ENCODE assay signal across 26 cellular contexts in genomic region chr7:48025630-48026029, GRCh38. TPM values are rescaled to one million over a fixed set of nuclear protein-coding genes. Genes with fewer than 3 reads are reported as not detected.
"Had no signal": no experiment of that assay in that cellular context is flagged by ENCODE, and none has a peak within 500 bp of the region (broad histone marks: within the 10 kb centered on the region; RNA-seq: fewer than 3 reads in every experiment).

No MANE protein-coding gene starts in this region.

- H3K4me3 Mint-ChIP-seq: activated CD8-positive, alpha-beta T cell treated with anti-CD3 and anti-CD28 coated beads for 36 hours; activated naive CD8-positive, alpha-beta T cell treated with anti-CD3 and anti-CD28 coated beads, Interleukin-2, amount 10 ng/mL, durations not matched to agents 7 days and 5 days; activated T-helper 17 cell treated with anti-CD3 and anti-CD28 coated beads, Interleukin-2, amount 50 U/mL, for 72 hours; endodermal cell; nephron; stimulated activated effector memory CD8-positive, alpha-beta T cell treated with anti-CD3 and anti-CD28 coated beads, Interleukin-12 subunit alpha, Interleukin-12 subunit beta, amount 100 ng/mL, for 72 hours; T-helper 2 cell treated with Interferon-gamma antibody and Interleukin-4, amounts not matched to agents 5 μg/mL and 100 μg/mL, for 36 hours; type B pancreatic cell had no signal

- H3K9me3 Mint-ChIP-seq: type B pancreatic cell had no signal

- H3K36me3 Mint-ChIP-seq: activated naive CD8-positive, alpha-beta T cell treated with anti-CD3 and anti-CD28 coated beads, Interleukin-2, amount 10 ng/mL, durations not matched to agents 7 days and 5 days; stimulated activated effector memory CD8-positive, alpha-beta T cell treated with anti-CD3 and anti-CD28 coated beads, Interleukin-12 subunit alpha, Interleukin-12 subunit beta, amount 100 ng/mL, for 72 hours; type B pancreatic cell had no signal

- H3K4me1 ChIP-seq: body of pancreas, lower lobe of right lung, parathyroid adenoma, testis had no signal

- H3K27me3 ChIP-seq: body of pancreas, testis had no signal

- H3K4me1 Mint-ChIP-seq: activated naive CD8-positive, alpha-beta T cell treated with anti-CD3 and anti-CD28 coated beads, Interleukin-2, amount 10 ng/mL, durations not matched to agents 7 days and 5 days; activated T-helper 17 cell treated with anti-CD3 and anti-CD28 coated beads, Interleukin-2, amount 50 U/mL, for 72 hours; nephron; stimulated activated effector memory CD8-positive, alpha-beta T cell treated with anti-CD3 and anti-CD28 coated beads, Interleukin-12 subunit alpha, Interleukin-12 subunit beta, amount 100 ng/mL, for 72 hours had no signal

- H3K9me3 ChIP-seq: body of pancreas, lower lobe of right lung, testis had no signal

- H3K27ac Mint-ChIP-seq: activated CD8-positive, alpha-beta T cell treated with anti-CD3 and anti-CD28 coated beads for 36 hours; activated naive CD8-positive, alpha-beta T cell treated with anti-CD3 and anti-CD28 coated beads, Interleukin-2, amount 10 ng/mL, durations not matched to agents 7 days and 5 days; activated T-helper 17 cell treated with anti-CD3 and anti-CD28 coated beads, Interleukin-2, amount 50 U/mL, for 72 hours; endodermal cell; nephron; stimulated activated effector memory CD8-positive, alpha-beta T cell treated with anti-CD3 and anti-CD28 coated beads, Interleukin-12 subunit alpha, Interleukin-12 subunit beta, amount 100 ng/mL, for 72 hours; T-helper 2 cell treated with Interferon-gamma antibody and Interleukin-4, amounts not matched to agents 5 μg/mL and 100 μg/mL, for 36 hours; type B pancreatic cell had no signal

- ATAC-seq: activated CD8-positive, alpha-beta T cell treated with anti-CD3 and anti-CD28 coated beads for 36 hours; activated T-helper 17 cell treated with anti-CD3 and anti-CD28 coated beads, Interleukin-2, amount 50 U/mL, for 72 hours; body of pancreas; left cardiac atrium; sciatic nerve; stimulated activated effector memory CD8-positive, alpha-beta T cell treated with anti-CD3 and anti-CD28 coated beads, Interleukin-12 subunit alpha, Interleukin-12 subunit beta, amount 100 ng/mL, for 72 hours had no signal

- H3K4me3 ChIP-seq: body of pancreas, dorsolateral prefrontal cortex, lower lobe of right lung, testis had no signal

- FAIRE-seq: colon, frontal cortex, TTC549 had no signal

- H3K79me2 ChIP-seq: parathyroid adenoma had no signal

- DNase-seq: activated CD4-positive, alpha-beta T cell treated with anti-CD3 and anti-CD28 coated beads for 4 hours; activated CD8-positive, alpha-beta T cell treated with anti-CD3 and anti-CD28 coated beads for 36 hours; activated naive CD4-positive, alpha-beta T cell treated with Interleukin-2 at 50 U/mL for 16 hours; activated naive CD8-positive, alpha-beta T cell treated with anti-CD3 and anti-CD28 coated beads, Interleukin-2, amount 10 ng/mL, durations not matched to agents 7 days and 5 days; activated T-cell treated with anti-CD3 and anti-CD28 coated beads, Interleukin-2, amount 50 U/mL, for 1 hour; body of pancreas; caudate nucleus; dorsolateral prefrontal cortex; endodermal cell; erythroblast; head of caudate nucleus; left cardiac atrium; lower lobe of right lung; midbrain; stimulated activated CD4-positive, alpha-beta T cell treated with anti-CD3 and anti-CD28 coated beads, Interleukin-4, amount 100 ng/mL, for 24 hours; testis had no signal

- H3K9ac ChIP-seq: parathyroid adenoma had no signal

- H3K27ac ChIP-seq: body of pancreas, dorsolateral prefrontal cortex, lower lobe of right lung, parathyroid adenoma, testis had no signal

- H2AFZ ChIP-seq: parathyroid adenoma had no signal

- H3K36me3 ChIP-seq: lower lobe of right lung had no signal

RNA-seq across cellular contexts. Expression of gene SUN3, which starts 3.3 kb away (rescaled TPM):
- total RNA-seq: activated naive CD8-positive, alpha-beta T cell treated with anti-CD3 and anti-CD28 coated beads, Interleukin-2, amount 10 ng/mL, durations not matched to agents 7 days and 5 days; body of pancreas; endodermal cell; frontal cortex; left cardiac atrium; lower lobe of right lung; sciatic nerve had no signal

RNA-seq across cellular contexts. Expression of gene C7orf57, which starts 9.7 kb away (rescaled TPM):
- total RNA-seq: sciatic nerve had no signal
